Comparison of ENCODE assay signal across 8 cellular contexts in the genomic region with DNA sequence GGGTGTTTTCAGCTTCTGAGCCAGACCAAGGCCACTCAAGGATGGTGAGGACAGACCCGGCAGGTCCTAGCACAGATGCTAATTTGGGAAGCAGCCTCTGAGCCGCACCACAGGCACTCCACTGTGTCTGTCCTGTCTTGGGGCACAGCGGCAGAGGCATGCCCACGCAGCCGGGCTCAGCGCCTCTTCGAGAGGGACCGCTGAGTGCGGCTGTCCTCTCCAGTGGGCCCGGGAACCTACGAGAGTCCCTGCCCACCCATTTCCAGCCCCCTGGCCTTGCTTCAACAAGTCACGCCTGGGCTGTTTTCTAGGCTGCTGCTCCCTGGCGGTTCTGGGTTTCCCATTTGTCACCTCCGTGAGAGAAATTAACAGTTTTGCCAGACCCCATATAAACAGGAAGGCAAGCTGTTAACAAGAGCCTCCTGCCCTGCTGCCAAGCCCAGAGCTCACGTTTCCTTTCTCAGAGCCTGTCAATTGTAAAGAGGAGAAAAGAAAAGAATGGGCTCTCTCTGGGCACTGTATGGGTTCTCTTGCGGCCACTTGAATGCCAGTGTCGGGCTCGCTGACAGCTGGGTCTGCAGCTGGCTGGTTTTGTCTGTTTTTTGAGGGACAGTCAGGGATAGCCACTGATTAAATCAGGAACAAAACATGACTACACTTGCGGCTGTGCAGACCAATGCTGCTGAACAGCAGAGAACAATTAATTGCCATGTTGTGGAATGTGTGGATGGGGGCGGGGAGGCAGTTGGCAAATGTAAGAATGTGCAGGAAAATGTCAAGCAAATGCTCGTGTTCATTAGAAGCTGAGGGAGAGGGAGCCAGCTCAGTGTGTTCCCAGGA. TPM values are rescaled to one million over a fixed set of nuclear protein-coding genes. Genes with fewer than 3 reads are reported as not detected.
DNase-seq lines count a peak whose midpoint lies in the region; ATAC-seq and TF ChIP-seq lines count a peak whose summit lies in the region.

No MANE protein-coding gene starts in this region.

- H3K9me3 Mint-ChIP-seq in effector memory CD8-positive, alpha-beta T cell, result no peaks in the 10 kb centered on the region
- no peaks in the 10 kb centered on the region for H3K9me3 Mint-ChIP-seq in natural killer cell

- no peaks in the 10 kb centered on the region for H3K36me3 Mint-ChIP-seq in effector memory CD8-positive, alpha-beta T cell (ENCODE audit: insufficient read depth)
- no peaks in the 10 kb centered on the region for H3K36me3 Mint-ChIP-seq in natural killer cell

- peak overlapping the region; percentile 65 to 67 for H3K4me3 Mint-ChIP-seq in effector memory CD8-positive, alpha-beta T cell
- peak overlapping the region; percentile 75 for H3K4me3 Mint-ChIP-seq in natural killer cell

- DNase-seq in Ammon's horn (ENCODE audit: low spot score), result peak; percentile 77
- peak; percentile 29 for DNase-seq in NCI-H2029 (lab: John Stamatoyannopoulos, UW)
- peak in 1 of 3 experiments; percentile 24 for DNase-seq in effector memory CD8-positive, alpha-beta T cell
- peak; percentile 26 for DNase-seq in natural killer cell
- no peak for DNase-seq in activated naive CD4-positive, alpha-beta T cell treated with Interleukin-2 at 50 U/mL for 16 hours
- DNase-seq in NCI-H510A treated with DMSO at 0.1 percent for 48 hours (lab: John Stamatoyannopoulos, UW), result no peak
- no peak for DNase-seq in HuH-7.5 (ENCODE audit: low spot score)

- no peak for TF ChIP-seq CTCF in natural killer cell (IDR thresholded peaks at IDR 0.05)

- peaks cover 9 to 22% of the 10 kb centered on the region in 2 donors for H3K4me1 Mint-ChIP-seq in effector memory CD8-positive, alpha-beta T cell (ENCODE audit: low read depth in 2 of 2)
- peaks cover 28 to 33% of the 10 kb centered on the region in 2 donors for H3K4me1 Mint-ChIP-seq in natural killer cell

- peak overlapping the region; percentile 88 to 94 for H3K27ac Mint-ChIP-seq in effector memory CD8-positive, alpha-beta T cell
- H3K27ac Mint-ChIP-seq in natural killer cell, result peak overlapping the region; percentile 83 to 84

- intact Hi-C loops in natural killer cell (cut with micrococcal nuclease), result no loop called here

- peaks cover 0 to 68% of the 10 kb centered on the region in 2 donors for H3K27me3 Mint-ChIP-seq in effector memory CD8-positive, alpha-beta T cell
- H3K27me3 Mint-ChIP-seq in natural killer cell (ENCODE audit: low read depth in 2 of 2), result no peaks in the 10 kb centered on the region

- peak; percentile 61 for ATAC-seq in effector memory CD8-positive, alpha-beta T cell (replicated peaks)
- ATAC-seq in natural killer cell, result peak; percentile 75 to 89 (median 80)
- no peak for ATAC-seq in HG02885 (IDR thresholded peaks at IDR 0.05; ENCODE audit: poor library complexity, unreplicated experiment)

RNA-seq across cellular contexts. Expression of gene TMEM17, which starts 30.6 kb away (rescaled TPM):
- under 1 TPM in 1 of 3 donors, not detected in 2; 0.18 TPM for total RNA-seq in natural killer cell

Comparison
In these comparisons a context has a peak if more than half of its experiments do, and no peak if none do; other contexts are left out.
1. DNase-seq: peak in Ammon's horn (single experiment), NCI-H2029 (single experiment) and natural killer cell (single experiment); none in activated naive CD4-positive, alpha-beta T cell treated with Interleukin-2 at 50 U/mL for 16 hours (single experiment), NCI-H510A treated with DMSO at 0.1 percent for 48 hours (single experiment) and HuH-7.5 (single experiment).